In genomic region chr17:61385091-61385868, GRCh38 we compare ENCODE assay signal across 17 cellular contexts. TPM values are rescaled to one million over a fixed set of nuclear protein-coding genes. Genes with fewer than 3 reads are reported as not detected.
"Had no signal": no experiment of that assay in that cellular context is flagged by ENCODE, and none has a peak within 500 bp of the region (broad histone marks: within the 10 kb centered on the region; RNA-seq: fewer than 3 reads in every experiment).

No MANE protein-coding gene starts in this region.

- H3K9me3 ChIP-seq: right atrium auricular region, tibial nerve, uterus had no signal

- ATAC-seq: activated naive CD8-positive, alpha-beta T cell treated with anti-CD3 and anti-CD28 coated beads, Interleukin-2, amount 50 U/mL, for 24 hours; activated T-cell treated with anti-CD3 and anti-CD28 coated beads, Interleukin-2, amount 50 U/mL, for 4 hours; natural killer cell; T-cell had no signal

- FAIRE-seq: endometrium, frontal cortex had no signal

- H3K27me3 ChIP-seq: right atrium auricular region, tibial nerve, uterus had no signal

- H3K36me3 ChIP-seq: right atrium auricular region, tibial nerve, uterus had no signal

- H3K4me3 ChIP-seq: right atrium auricular region, tibial nerve, uterus had no signal

- DNase-seq: activated CD4-positive, alpha-beta T cell treated with anti-CD3 and anti-CD28 coated beads, Interleukin-2, amount 10 ng/mL, durations not matched to agents 24 days and 14 days; activated CD8-positive, alpha-beta memory T cell treated with anti-CD3 and anti-CD28 coated beads, Interleukin-2, amount 50 U/mL, for 4 hours; activated naive CD4-positive, alpha-beta T cell treated with anti-CD3 and anti-CD28 coated beads for 36 hours; activated naive CD8-positive, alpha-beta T cell treated with anti-CD3 and anti-CD28 coated beads, Interleukin-2, amount 50 U/mL, for 24 hours; activated T-cell treated with anti-CD3 and anti-CD28 coated beads, Interleukin-2, amount 50 U/mL, for 4 hours; anterior cingulate cortex; cerebellar nuclear complex; cortex of kidney; head of caudate nucleus; natural killer cell; stimulated activated CD4-positive, alpha-beta T cell treated with anti-CD3 and anti-CD28 coated beads, Interleukin-2, amount 100 ng/mL, for 24 hours; T-cell; uterus had no signal

- H3K27ac ChIP-seq: right atrium auricular region, tibial nerve, uterus had no signal

RNA-seq across cellular contexts. Expression of gene TBX2, which starts 14.4 kb away (rescaled TPM):
- total RNA-seq: activated CD4-positive, alpha-beta T cell treated with anti-CD3 and anti-CD28 coated beads, Interleukin-2, amount 10 ng/mL, durations not matched to agents 24 days and 14 days; activated naive CD4-positive, alpha-beta T cell treated with anti-CD3 and anti-CD28 coated beads for 36 hours had no signal
